Comparison of ENCODE assay signal across 9 cellular contexts in the genomic region with DNA sequence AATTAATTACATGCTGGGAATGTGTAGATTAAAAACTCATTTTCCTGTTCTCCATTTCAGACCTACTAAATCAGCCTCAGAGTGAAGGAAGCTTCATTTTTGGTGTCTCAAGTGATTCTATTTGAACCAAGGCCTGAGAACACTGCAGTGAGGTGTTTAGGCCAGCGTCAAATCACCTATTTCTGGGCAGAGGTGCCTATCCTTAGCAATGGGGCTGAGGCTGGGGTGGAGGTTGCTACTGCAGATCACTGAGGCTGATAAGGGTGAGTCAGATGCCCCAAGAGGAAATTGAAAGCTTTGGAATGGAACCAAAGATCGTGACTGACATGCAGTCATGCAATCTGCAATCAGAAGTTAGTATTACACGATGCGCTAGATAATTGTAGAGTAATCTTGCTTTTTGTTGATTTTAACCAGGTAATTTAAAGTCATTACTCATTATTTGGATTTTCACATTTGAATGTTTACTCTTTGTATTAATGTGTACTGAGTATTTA. TPM values are rescaled to one million over a fixed set of nuclear protein-coding genes. Genes with fewer than 3 reads are reported as not detected.
DNase-seq lines count a peak whose midpoint lies in the region; FAIRE-seq and TF ChIP-seq lines count a peak whose summit lies in the region.
"Had no signal": no experiment of that assay in that cellular context is flagged by ENCODE, and none has a peak within 500 bp of the region (broad histone marks: within the 10 kb centered on the region; RNA-seq: fewer than 3 reads in every experiment).

No MANE protein-coding gene starts in this region.

- H3K9me3 ChIP-seq in prostate gland (no peaks in the 10 kb centered on the region), vagina (no peaks in the 10 kb centered on the region)

- DNase-seq in DMS79 treated with DMSO at 0.1 percent for 48 hours (lab: John Stamatoyannopoulos, UW) (peak; percentile 84), NCI-H226 (peak; percentile 94), epithelial cell of esophagus (ENCODE audit: low read depth) (peak; percentile 96), prostate gland (ENCODE audit: low spot score) (peak; percentile 12), vagina (ENCODE audit: extremely low spot score in 2 of 2) (peak in 1 of 2 donors; percentile 25), NAMALWA (ENCODE audit: low spot score) (no peak), D721Med (ENCODE audit: insufficient read length, low spot score) (no peak)
- peak; percentile 83 for DNase-seq in activated CD4-positive, alpha-beta memory T cell treated with anti-CD3 and anti-CD28 coated beads for 36 hours

- no peaks in the 10 kb centered on the region for H3K36me3 Mint-ChIP-seq in activated CD4-positive, alpha-beta memory T cell treated with anti-CD3 and anti-CD28 coated beads for 36 hours

- peaks cover 54% of the 10 kb centered on the region for H3K4me1 Mint-ChIP-seq in activated CD4-positive, alpha-beta memory T cell treated with anti-CD3 and anti-CD28 coated beads for 36 hours (ENCODE audit: low read depth)

- CTCF ChIA-PET in activated CD4-positive, alpha-beta memory T cell treated with anti-CD3 and anti-CD28 coated beads for 36 hours (lab: Charles Lee), result interaction anchor here (0.6 to 7.6 kb wide), 7 partner anchors 9 to 712 kb away, joined by 3 to 57 read pairs (median 3); no protein-coding TSS in a partner anchor

- WGBS in prostate gland, result 41% methylated on average over 4 of the region's 4 CpGs

- no peak for FAIRE-seq in D721Med (lab: Jason Lieb, UNC)

- peak overlapping the region; percentile 42 for H3K27ac Mint-ChIP-seq in activated CD4-positive, alpha-beta memory T cell treated with anti-CD3 and anti-CD28 coated beads for 36 hours

- no peak overlapping the region for H3K4me3 ChIP-seq in epithelial cell of esophagus (ENCODE audit: low read length)
- no peak overlapping the region for H3K4me3 ChIP-seq in prostate gland
- H3K4me3 ChIP-seq in vagina, result no peak overlapping the region

- intact Hi-C loops in activated CD4-positive, alpha-beta memory T cell treated with anti-CD3 and anti-CD28 coated beads for 36 hours (cut with micrococcal nuclease), result loop anchor here (1.0 to 5.0 kb wide), 3 partner anchors 37 to 467 kb away; no protein-coding TSS in a partner anchor
- intact Hi-C loops in prostate gland (cut with DNase I) (loop anchor here (1.0 to 5.0 kb wide), 3 partner anchors 42 to 82 kb away; partner anchors contain the start of gene EID3), vagina (cut with DNase I) (loop anchor here (5.0 kb wide), 1 partner anchor 77 kb away; no protein-coding TSS in a partner anchor)

- H3K4me3 Mint-ChIP-seq in activated CD4-positive, alpha-beta memory T cell treated with anti-CD3 and anti-CD28 coated beads for 36 hours, result peak overlapping the region; percentile 18

- H3K27me3 ChIP-seq in prostate gland (replicated peaks; ENCODE audit: insufficient read depth) (no peaks in the 10 kb centered on the region), vagina (no peaks in the 10 kb centered on the region)

- H3K9me3 Mint-ChIP-seq in activated CD4-positive, alpha-beta memory T cell treated with anti-CD3 and anti-CD28 coated beads for 36 hours, result peaks cover under 1% of the 10 kb centered on the region

- no peak for TF ChIP-seq CTCF in epithelial cell of esophagus (IDR thresholded peaks at IDR 0.05; ENCODE audit: insufficient read depth, low read depth, low read length, missing control alignments)
- TF ChIP-seq CTCF in prostate gland (IDR thresholded peaks at IDR 0.05), result peak in 1 of 4 experiments; percentile 3
- TF ChIP-seq CTCF in vagina (IDR thresholded peaks at IDR 0.05), result no peak
- no peak for TF ChIP-seq CTCF in D721Med (IDR thresholded peaks at IDR 0.05; ENCODE audit: insufficient read depth, missing control alignments)

- POLR2A ChIA-PET in activated CD4-positive, alpha-beta memory T cell treated with anti-CD3 and anti-CD28 coated beads for 36 hours (lab: Charles Lee), result interaction anchor here (0.5 to 4.4 kb wide), 2 partner anchors 67 to 124 kb away, joined by 3 to 42 read pairs; no protein-coding TSS in a partner anchor

- H3K27ac ChIP-seq in prostate gland, result peak overlapping the region; percentile 70 to 76
- H3K27ac ChIP-seq in vagina, result peak overlapping the region; percentile 82
- H3K27ac ChIP-seq: KMS-11 had no signal

- H3K27me3 Mint-ChIP-seq in activated CD4-positive, alpha-beta memory T cell treated with anti-CD3 and anti-CD28 coated beads for 36 hours, result peaks cover 5% of the 10 kb centered on the region

- TF ChIP-seq POLR2A in prostate gland (IDR thresholded peaks at IDR 0.05), result no peak
- no peak for TF ChIP-seq POLR2A in vagina (IDR thresholded peaks at IDR 0.05)

- H3K4me1 ChIP-seq in prostate gland (replicated peaks) (peaks cover 7% of the 10 kb centered on the region), vagina (peaks cover 37% of the 10 kb centered on the region)

- no peaks in the 10 kb centered on the region for H3K36me3 ChIP-seq in prostate gland
- H3K36me3 ChIP-seq in vagina, result no peaks in the 10 kb centered on the region

RNA-seq across cellular contexts. Expression of gene TXNRD1, which starts 4.4 kb away (rescaled TPM):
- total RNA-seq in activated CD4-positive, alpha-beta memory T cell treated with anti-CD3 and anti-CD28 coated beads for 36 hours, result 10 to 100 TPM; 82.7 to 82.8 TPM
- 100 to 1,000 TPM in 1 of 2 donors, 10 to 100 TPM in 1; 87.6 to 115 TPM for total RNA-seq in prostate gland
- total RNA-seq in vagina, result 144 TPM

Comparison
In these comparisons a context has a peak if more than half of its experiments do, and no peak if none do; other contexts are left out.
1. DNase-seq: peak in DMS79 treated with DMSO at 0.1 percent for 48 hours (single experiment), NCI-H226 (single experiment), activated CD4-positive, alpha-beta memory T cell treated with anti-CD3 and anti-CD28 coated beads for 36 hours (single experiment), epithelial cell of esophagus (single experiment) and prostate gland (single experiment); none in NAMALWA (single experiment) and D721Med (single experiment).